8 cellular contexts compared by ENCODE assay signal in the genomic region with DNA sequence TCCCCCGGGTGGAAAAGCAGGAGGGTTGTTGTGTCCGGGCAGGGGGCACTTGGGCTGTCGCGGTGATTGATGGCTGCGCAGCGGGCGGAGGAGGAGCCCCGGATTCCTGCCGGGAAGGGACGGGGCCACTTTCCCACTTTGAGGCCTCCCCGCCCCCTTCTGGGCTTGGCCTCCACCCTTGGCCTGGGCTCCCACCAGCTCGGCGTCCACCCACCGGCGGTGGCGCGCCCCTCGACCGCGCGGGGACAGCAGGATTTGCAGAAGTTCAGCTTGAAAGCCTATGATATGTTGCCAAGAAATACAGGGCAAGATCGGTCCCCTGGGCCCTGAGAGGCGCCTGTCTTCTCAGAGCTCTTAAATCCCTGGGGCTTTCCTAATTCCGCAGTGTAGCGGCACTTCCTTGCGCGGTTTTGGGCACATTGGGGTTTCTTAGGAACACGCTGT. TPM values are rescaled to one million over a fixed set of nuclear protein-coding genes. Genes with fewer than 3 reads are reported as not detected.
DNase-seq lines count a peak whose midpoint lies in the region; ATAC-seq and TF ChIP-seq lines count a peak whose summit lies in the region.

No MANE protein-coding gene starts in this region.

- CTCF ChIA-PET in activated CD4-positive, alpha-beta memory T cell treated with anti-CD3 and anti-CD28 coated beads for 36 hours (lab: Charles Lee), result no interaction called here

- peak in 1 of 2 donors; percentile 16 for TF ChIP-seq POLR2A in gastrocnemius medialis (IDR thresholded peaks at IDR 0.05)

- no peak overlapping the region for H3K4me3 Mint-ChIP-seq in activated CD4-positive, alpha-beta memory T cell treated with anti-CD3 and anti-CD28 coated beads for 36 hours

- intact Hi-C loops in gastrocnemius medialis (cut with DNase I; ENCODE audit: low total_unique reads), result no loop called here
- intact Hi-C loops in activated CD4-positive, alpha-beta memory T cell treated with anti-CD3 and anti-CD28 coated beads for 36 hours (cut with micrococcal nuclease), result no loop called here

- H3K4me3 ChIP-seq in astrocyte of the spinal cord (ENCODE audit: low read depth, low read length) (peak overlapping the region; percentile 86), iPS-15b (ENCODE audit: low read depth, low read length) (peak overlapping the region; percentile 89), gastrocnemius medialis (peak overlapping the region; percentile 82 to 100 (median 94))

- no peak for TF ChIP-seq CTCF in astrocyte of the spinal cord (IDR thresholded peaks at IDR 0.05; ENCODE audit: low read depth, low read length)
- TF ChIP-seq CTCF in gastrocnemius medialis (IDR thresholded peaks at IDR 0.05 in 4 of 5, conservative IDR thresholded peaks at IDR 0.05 in 1 of 5), result peak in 2 of 5 experiments; percentile 8 to 18

- H3K27ac Mint-ChIP-seq in activated CD4-positive, alpha-beta memory T cell treated with anti-CD3 and anti-CD28 coated beads for 36 hours, result no peak overlapping the region

- POLR2A ChIA-PET in activated CD4-positive, alpha-beta memory T cell treated with anti-CD3 and anti-CD28 coated beads for 36 hours (lab: Charles Lee), result no interaction called here

- H3K4me1 ChIP-seq in iPS-15b (ENCODE audit: control insufficient read depth, insufficient read depth, low read length) (peaks cover 2% of the 10 kb centered on the region), gastrocnemius medialis (peaks cover 31 to 39% of the 10 kb centered on the region in 2 donors)

- H3K36me3 ChIP-seq in iPS-15b (ENCODE audit: control insufficient read depth, insufficient read depth, low read length) (no peaks in the 10 kb centered on the region), gastrocnemius medialis (no peaks in the 10 kb centered on the region)

- no peaks in the 10 kb centered on the region for H3K9me3 Mint-ChIP-seq in activated CD4-positive, alpha-beta memory T cell treated with anti-CD3 and anti-CD28 coated beads for 36 hours

- DNase-seq in HuH-7.5 (ENCODE audit: low spot score) (peak; percentile 67), astrocyte of the spinal cord (ENCODE audit: low read depth, low spot score) (peak; percentile 61), gastrocnemius medialis (peak; percentile 57 to 70), SHP77 treated with DMSO at 0.1 percent for 48 hours (lab: John Stamatoyannopoulos, UW) (no peak), A172 (ENCODE audit: low spot score) (no peak)
- no peak for DNase-seq in activated CD4-positive, alpha-beta memory T cell treated with anti-CD3 and anti-CD28 coated beads for 36 hours

- H3K4me1 Mint-ChIP-seq in activated CD4-positive, alpha-beta memory T cell treated with anti-CD3 and anti-CD28 coated beads for 36 hours (ENCODE audit: low read depth), result peaks cover 4% of the 10 kb centered on the region

- no peaks in the 10 kb centered on the region for H3K36me3 Mint-ChIP-seq in activated CD4-positive, alpha-beta memory T cell treated with anti-CD3 and anti-CD28 coated beads for 36 hours

- peaks cover 39% of the 10 kb centered on the region for H3K27me3 Mint-ChIP-seq in activated CD4-positive, alpha-beta memory T cell treated with anti-CD3 and anti-CD28 coated beads for 36 hours

- H3K27me3 ChIP-seq in iPS-15b (ENCODE audit: control insufficient read depth, insufficient read depth, low read length) (peaks cover 32% of the 10 kb centered on the region), gastrocnemius medialis (no peaks in the 10 kb centered on the region)

- in situ Hi-C loops in astrocyte of the spinal cord (cut with HindIII; ENCODE audit: low sequenced_read_pairs), result no loop called here
- in situ Hi-C loops in gastrocnemius medialis (cut with MboI; ENCODE audit: low sequenced_read_pairs in 4 of 4), result loop anchor here in 1 of 4 donors (10.0 kb wide), 1 partner anchor 64 kb away; no protein-coding TSS in a partner anchor

- H3K27ac ChIP-seq in gastrocnemius medialis, result peak overlapping the region; percentile 97 to 99 (median 98)

- H3K9me3 ChIP-seq in iPS-15b (ENCODE audit: control insufficient read depth, insufficient read depth, low read length), result no peaks in the 10 kb centered on the region
- no peaks in the 10 kb centered on the region for H3K9me3 ChIP-seq in gastrocnemius medialis

- ATAC-seq in gastrocnemius medialis (peak; percentile 23 to 39), HG03571 (IDR thresholded peaks at IDR 0.05; ENCODE audit: unreplicated experiment) (no peak)

- peak overlapping the region; percentile 47 for H3K9ac ChIP-seq in iPS-15b (ENCODE audit: low read depth, low read length)

RNA-seq across cellular contexts. Expression of gene RIN2, which starts 0.9 kb away (rescaled TPM):
- total RNA-seq in gastrocnemius medialis, result 10 to 100 TPM; 17.9 to 30.9 (median 22.6) TPM
- not detected for total RNA-seq in activated CD4-positive, alpha-beta memory T cell treated with anti-CD3 and anti-CD28 coated beads for 36 hours
- total RNA-seq in A172 (2014; rRNA removed; shearing (Covaris generic)), result 22.4 and 29.3 TPM in 2 replicates

Comparison
In these comparisons a context has a peak if more than half of its experiments do, and no peak if none do; other contexts are left out.
1. DNase-seq: peak in HuH-7.5 (single experiment), astrocyte of the spinal cord (single experiment) and gastrocnemius medialis (2 of 2); none in SHP77 treated with DMSO at 0.1 percent for 48 hours (single experiment), activated CD4-positive, alpha-beta memory T cell treated with anti-CD3 and anti-CD28 coated beads for 36 hours (single experiment) and A172 (single experiment).
2. RNA of gene RIN2, which starts 0.9 kb away (total RNA-seq): 22.4 to 29.3 TPM in A172 and 17.9 to 30.9 TPM in gastrocnemius medialis; not detected in activated CD4-positive, alpha-beta memory T cell treated with anti-CD3 and anti-CD28 coated beads for 36 hours; every median in the first group is over 10 times any median in the second.
3. Peak in every context shown above with its lines, with median percentiles within 50 percentile points of each other: H3K4me3 ChIP-seq.